ENCODE assay signal across 1 cellular context in the genomic region with DNA sequence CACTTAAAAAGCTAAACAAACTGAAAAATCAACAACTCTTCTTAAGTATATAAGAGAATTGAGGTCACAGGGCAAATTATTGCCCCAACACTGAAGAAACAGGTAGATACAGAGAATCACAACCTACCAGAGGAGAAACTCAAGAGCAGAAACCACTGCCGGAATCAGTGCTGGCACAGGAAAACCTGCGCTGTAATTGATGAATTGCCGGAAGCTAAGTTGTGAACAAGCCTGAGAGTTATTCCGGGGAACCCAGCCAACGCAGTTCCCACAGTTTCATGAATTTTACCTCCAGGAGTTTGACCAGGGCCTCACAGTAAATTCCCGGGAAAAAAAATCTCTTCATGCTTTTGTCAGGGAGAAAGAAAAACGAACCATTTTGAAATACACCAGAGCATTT.
TF ChIP-seq lines count a peak whose summit lies in the region.

No MANE protein-coding gene starts in this region.

TF ChIP-seq in GM23338, 12 proteins besides CTCF, POLR2A, EP300 and RAD21 (continued from another document):
- TF ChIP-seq, protein P1, sequence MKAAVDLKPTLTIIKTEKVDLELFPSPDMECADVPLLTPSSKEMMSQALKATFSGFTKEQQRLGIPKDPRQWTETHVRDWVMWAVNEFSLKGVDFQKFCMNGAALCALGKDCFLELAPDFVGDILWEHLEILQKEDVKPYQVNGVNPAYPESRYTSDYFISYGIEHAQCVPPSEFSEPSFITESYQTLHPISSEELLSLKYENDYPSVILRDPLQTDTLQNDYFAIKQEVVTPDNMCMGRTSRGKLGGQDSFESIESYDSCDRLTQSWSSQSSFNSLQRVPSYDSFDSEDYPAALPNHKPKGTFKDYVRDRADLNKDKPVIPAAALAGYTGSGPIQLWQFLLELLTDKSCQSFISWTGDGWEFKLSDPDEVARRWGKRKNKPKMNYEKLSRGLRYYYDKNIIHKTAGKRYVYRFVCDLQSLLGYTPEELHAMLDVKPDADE (IDR thresholded peaks at IDR 0.05) = no peak
- TF ChIP-seq ZNF114 (CRISPR knock-in tag; IDR thresholded peaks at IDR 0.05) (no peak), CREB1 (CRISPR knock-in tag; IDR thresholded peaks at IDR 0.05; ENCODE audit: low read depth) (no peak), POLR2AphosphoS5 (IDR thresholded peaks at IDR 0.05; ENCODE audit: low read depth) (no peak), EZH2 (IDR thresholded peaks at IDR 0.05; ENCODE audit: low read depth, unreplicated experiment) (no peak), EZH2phosphoT487 (IDR thresholded peaks at IDR 0.05; ENCODE audit: unreplicated experiment) (no peak)
- TF ChIP-seq, protein P2, sequence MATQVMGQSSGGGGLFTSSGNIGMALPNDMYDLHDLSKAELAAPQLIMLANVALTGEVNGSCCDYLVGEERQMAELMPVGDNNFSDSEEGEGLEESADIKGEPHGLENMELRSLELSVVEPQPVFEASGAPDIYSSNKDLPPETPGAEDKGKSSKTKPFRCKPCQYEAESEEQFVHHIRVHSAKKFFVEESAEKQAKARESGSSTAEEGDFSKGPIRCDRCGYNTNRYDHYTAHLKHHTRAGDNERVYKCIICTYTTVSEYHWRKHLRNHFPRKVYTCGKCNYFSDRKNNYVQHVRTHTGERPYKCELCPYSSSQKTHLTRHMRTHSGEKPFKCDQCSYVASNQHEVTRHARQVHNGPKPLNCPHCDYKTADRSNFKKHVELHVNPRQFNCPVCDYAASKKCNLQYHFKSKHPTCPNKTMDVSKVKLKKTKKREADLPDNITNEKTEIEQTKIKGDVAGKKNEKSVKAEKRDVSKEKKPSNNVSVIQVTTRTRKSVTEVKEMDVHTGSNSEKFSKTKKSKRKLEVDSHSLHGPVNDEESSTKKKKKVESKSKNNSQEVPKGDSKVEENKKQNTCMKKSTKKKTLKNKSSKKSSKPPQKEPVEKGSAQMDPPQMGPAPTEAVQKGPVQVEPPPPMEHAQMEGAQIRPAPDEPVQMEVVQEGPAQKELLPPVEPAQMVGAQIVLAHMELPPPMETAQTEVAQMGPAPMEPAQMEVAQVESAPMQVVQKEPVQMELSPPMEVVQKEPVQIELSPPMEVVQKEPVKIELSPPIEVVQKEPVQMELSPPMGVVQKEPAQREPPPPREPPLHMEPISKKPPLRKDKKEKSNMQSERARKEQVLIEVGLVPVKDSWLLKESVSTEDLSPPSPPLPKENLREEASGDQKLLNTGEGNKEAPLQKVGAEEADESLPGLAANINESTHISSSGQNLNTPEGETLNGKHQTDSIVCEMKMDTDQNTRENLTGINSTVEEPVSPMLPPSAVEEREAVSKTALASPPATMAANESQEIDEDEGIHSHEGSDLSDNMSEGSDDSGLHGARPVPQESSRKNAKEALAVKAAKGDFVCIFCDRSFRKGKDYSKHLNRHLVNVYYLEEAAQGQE (IDR thresholded peaks at IDR 0.05; ENCODE audit: unreplicated experiment) = no peak
- TF ChIP-seq, protein P3, sequence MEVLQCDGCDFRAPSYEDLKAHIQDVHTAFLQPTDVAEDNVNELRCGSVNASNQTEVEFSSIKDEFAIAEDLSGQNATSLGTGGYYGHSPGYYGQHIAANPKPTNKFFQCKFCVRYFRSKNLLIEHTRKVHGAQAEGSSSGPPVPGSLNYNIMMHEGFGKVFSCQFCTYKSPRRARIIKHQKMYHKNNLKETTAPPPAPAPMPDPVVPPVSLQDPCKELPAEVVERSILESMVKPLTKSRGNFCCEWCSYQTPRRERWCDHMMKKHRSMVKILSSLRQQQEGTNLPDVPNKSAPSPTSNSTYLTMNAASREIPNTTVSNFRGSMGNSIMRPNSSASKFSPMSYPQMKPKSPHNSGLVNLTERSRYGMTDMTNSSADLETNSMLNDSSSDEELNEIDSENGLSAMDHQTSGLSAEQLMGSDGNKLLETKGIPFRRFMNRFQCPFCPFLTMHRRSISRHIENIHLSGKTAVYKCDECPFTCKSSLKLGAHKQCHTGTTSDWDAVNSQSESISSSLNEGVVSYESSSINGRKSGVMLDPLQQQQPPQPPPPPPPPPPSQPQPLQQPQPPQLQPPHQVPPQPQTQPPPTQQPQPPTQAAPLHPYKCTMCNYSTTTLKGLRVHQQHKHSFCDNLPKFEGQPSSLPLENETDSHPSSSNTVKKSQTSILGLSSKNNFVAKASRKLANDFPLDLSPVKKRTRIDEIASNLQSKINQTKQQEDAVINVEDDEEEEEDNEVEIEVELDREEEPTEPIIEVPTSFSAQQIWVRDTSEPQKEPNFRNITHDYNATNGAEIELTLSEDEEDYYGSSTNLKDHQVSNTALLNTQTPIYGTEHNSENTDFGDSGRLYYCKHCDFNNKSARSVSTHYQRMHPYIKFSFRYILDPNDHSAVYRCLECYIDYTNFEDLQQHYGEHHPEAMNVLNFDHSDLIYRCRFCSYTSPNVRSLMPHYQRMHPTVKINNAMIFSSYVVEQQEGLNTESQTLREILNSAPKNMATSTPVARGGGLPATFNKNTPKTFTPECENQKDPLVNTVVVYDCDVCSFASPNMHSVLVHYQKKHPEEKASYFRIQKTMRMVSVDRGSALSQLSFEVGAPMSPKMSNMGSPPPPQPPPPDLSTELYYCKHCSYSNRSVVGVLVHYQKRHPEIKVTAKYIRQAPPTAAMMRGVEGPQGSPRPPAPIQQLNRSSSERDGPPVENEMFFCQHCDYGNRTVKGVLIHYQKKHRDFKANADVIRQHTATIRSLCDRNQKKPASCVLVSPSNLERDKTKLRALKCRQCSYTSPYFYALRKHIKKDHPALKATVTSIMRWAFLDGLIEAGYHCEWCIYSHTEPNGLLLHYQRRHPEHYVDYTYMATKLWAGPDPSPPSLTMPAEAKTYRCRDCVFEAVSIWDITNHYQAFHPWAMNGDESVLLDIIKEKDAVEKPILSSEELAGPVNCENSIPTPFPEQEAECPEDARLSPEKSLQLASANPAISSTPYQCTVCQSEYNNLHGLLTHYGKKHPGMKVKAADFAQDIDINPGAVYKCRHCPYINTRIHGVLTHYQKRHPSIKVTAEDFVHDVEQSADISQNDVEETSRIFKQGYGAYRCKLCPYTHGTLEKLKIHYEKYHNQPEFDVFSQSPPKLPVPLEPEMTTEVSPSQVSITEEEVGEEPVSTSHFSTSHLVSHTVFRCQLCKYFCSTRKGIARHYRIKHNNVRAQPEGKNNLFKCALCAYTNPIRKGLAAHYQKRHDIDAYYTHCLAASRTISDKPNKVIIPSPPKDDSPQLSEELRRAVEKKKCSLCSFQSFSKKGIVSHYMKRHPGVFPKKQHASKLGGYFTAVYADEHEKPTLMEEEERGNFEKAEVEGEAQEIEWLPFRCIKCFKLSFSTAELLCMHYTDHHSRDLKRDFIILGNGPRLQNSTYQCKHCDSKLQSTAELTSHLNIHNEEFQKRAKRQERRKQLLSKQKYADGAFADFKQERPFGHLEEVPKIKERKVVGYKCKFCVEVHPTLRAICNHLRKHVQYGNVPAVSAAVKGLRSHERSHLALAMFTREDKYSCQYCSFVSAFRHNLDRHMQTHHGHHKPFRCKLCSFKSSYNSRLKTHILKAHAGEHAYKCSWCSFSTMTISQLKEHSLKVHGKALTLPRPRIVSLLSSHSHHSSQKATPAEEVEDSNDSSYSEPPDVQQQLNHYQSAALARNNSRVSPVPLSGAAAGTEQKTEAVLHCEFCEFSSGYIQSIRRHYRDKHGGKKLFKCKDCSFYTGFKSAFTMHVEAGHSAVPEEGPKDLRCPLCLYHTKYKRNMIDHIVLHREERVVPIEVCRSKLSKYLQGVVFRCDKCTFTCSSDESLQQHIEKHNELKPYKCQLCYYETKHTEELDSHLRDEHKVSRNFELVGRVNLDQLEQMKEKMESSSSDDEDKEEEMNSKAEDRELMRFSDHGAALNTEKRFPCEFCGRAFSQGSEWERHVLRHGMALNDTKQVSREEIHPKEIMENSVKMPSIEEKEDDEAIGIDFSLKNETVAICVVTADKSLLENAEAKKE (CRISPR knock-in tag; IDR thresholded peaks at IDR 0.05) = no peak
